In the genomic region with DNA sequence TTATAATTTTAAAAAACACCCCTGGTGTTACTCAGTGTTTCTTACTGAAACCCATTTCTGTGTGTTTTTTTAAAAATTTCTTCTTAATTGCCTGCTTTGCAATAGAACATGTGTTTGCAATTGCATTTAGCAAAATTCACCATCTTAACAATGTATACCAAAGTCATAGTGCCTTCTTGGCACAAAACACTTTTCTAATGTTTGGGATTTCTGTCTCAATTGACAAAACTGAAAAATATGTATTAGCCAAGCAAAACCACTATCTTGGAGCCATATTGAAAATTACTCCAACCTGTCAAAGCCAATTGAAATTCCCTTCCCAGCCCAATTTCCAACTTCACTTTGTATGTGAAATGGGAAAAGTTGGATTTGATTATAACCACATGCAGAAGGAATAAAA, we compare ENCODE assay signal across 28 cellular contexts.
"Had no signal": no experiment of that assay in that cellular context is flagged by ENCODE, and none has a peak within 500 bp of the region (broad histone marks: within the 10 kb centered on the region; RNA-seq: fewer than 3 reads in every experiment).

No MANE protein-coding gene starts in this region.

- DNase-seq: activated B cell treated with CpG ODN at 0.5 μM for 24 hours; activated CD4-positive, alpha-beta memory T cell treated with anti-CD3 and anti-CD28 coated beads for 36 hours; activated CD4-positive, alpha-beta T cell treated with anti-CD3 and anti-CD28 coated beads for 4 hours; activated CD4-positive, alpha-beta T cell treated with anti-CD3 and anti-CD28 coated beads, Interleukin-2, amount 10 ng/mL, durations not matched to agents 24 days and 14 days; activated CD4-positive, alpha-beta T cell treated with anti-CD3 and anti-CD28 coated beads, Interleukin-2, amount 50 U/mL, for 1 hour; activated CD4-positive, alpha-beta T cell treated with anti-CD3 and anti-CD28 coated beads, Interleukin-2, amount 50 U/mL, for 4 hours; activated CD4-positive, CD25-positive, alpha-beta regulatory T cell treated with anti-CD3 and anti-CD28 coated beads, Interleukin-2, amount 50 U/mL, for 72 hours; activated CD8-positive, alpha-beta memory T cell treated with anti-CD3 and anti-CD28 coated beads, Interleukin-2, amount 50 U/mL, for 4 hours; activated CD8-positive, alpha-beta T cell treated with anti-CD3 and anti-CD28 coated beads for 36 hours; activated effector memory CD4-positive, alpha-beta T cell treated with Interleukin-2 at 50 U/mL for 16 hours; activated gamma-delta T cell; activated naive CD4-positive, alpha-beta T cell treated with anti-CD3 and anti-CD28 coated beads, Interleukin-2, amount 10 ng/mL, durations not matched to agents 7 days and 5 days; activated naive CD4-positive, alpha-beta T cell treated with Interleukin-2 at 50 U/mL for 16 hours; activated naive CD8-positive, alpha-beta T cell treated with anti-CD3 and anti-CD28 coated beads, Interleukin-2, amount 10 ng/mL, durations not matched to agents 7 days and 5 days; activated naive CD8-positive, alpha-beta T cell treated with anti-CD3 and anti-CD28 coated beads, Interleukin-2, amount 50 U/mL, for 24 hours; activated T-cell treated with anti-CD3 and anti-CD28 coated beads for 4 hours; activated T-cell treated with anti-CD3 and anti-CD28 coated beads, Interleukin-2, amount 50 U/mL, for 1 hour; activated T-cell treated with anti-CD3 and anti-CD28 coated beads, Interleukin-2, amount 50 U/mL, for 48 hours; amygdala; anterior cingulate cortex; caudate nucleus; cerebellar nuclear complex; T-helper 1 cell; T-helper 2 cell; T-helper 9 cell had no signal

- H3K27ac ChIP-seq: ascending aorta, cardiac muscle cell, VCaP had no signal

- H3K4me3 ChIP-seq: ascending aorta, cardiac muscle cell had no signal

- H3K27me3 ChIP-seq: ascending aorta, cardiac muscle cell had no signal

- H3K4me1 ChIP-seq: ascending aorta had no signal

- H3K9me3 ChIP-seq: ascending aorta had no signal

- H3K36me3 ChIP-seq: ascending aorta, cardiac muscle cell had no signal

- ATAC-seq: activated CD8-positive, alpha-beta T cell treated with anti-CD3 and anti-CD28 coated beads for 36 hours; activated naive CD8-positive, alpha-beta T cell treated with anti-CD3 and anti-CD28 coated beads, Interleukin-2, amount 50 U/mL, for 24 hours had no signal
